In the genomic region with DNA sequence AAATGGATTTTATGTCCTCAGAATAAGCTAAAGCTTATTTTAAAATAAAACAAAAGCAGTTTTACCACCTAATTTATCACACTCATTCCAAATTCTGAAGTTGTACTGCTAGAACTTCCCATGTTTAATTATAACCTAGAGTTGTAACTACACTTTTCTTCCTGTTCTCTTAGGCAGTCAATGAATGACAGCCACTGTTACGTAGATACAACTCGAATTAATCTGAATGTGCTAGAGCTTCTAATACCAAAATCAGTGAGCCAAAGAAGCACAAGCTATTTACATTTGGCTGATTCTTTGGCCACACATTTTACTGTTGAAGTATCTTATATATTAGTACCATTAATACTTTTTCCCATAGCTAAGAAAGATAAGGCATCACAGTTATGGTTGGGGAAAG, we compare ENCODE assay signal across 1 cellular context.
TF ChIP-seq lines count a peak whose summit lies in the region.

No MANE protein-coding gene starts in this region.

TF ChIP-seq in GM12878, 131 proteins besides CTCF, POLR2A, EP300 and RAD21:
- no peak for TF ChIP-seq NR2F1 (conservative IDR thresholded peaks at IDR 0.05)
- TF ChIP-seq, protein P1, sequence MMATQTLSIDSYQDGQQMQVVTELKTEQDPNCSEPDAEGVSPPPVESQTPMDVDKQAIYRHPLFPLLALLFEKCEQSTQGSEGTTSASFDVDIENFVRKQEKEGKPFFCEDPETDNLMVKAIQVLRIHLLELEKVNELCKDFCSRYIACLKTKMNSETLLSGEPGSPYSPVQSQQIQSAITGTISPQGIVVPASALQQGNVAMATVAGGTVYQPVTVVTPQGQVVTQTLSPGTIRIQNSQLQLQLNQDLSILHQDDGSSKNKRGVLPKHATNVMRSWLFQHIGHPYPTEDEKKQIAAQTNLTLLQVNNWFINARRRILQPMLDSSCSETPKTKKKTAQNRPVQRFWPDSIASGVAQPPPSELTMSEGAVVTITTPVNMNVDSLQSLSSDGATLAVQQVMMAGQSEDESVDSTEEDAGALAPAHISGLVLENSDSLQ (IDR thresholded peaks at IDR 0.05): peak; percentile 21; the same call in 1 of the 2 replicates
